In the genomic region with DNA sequence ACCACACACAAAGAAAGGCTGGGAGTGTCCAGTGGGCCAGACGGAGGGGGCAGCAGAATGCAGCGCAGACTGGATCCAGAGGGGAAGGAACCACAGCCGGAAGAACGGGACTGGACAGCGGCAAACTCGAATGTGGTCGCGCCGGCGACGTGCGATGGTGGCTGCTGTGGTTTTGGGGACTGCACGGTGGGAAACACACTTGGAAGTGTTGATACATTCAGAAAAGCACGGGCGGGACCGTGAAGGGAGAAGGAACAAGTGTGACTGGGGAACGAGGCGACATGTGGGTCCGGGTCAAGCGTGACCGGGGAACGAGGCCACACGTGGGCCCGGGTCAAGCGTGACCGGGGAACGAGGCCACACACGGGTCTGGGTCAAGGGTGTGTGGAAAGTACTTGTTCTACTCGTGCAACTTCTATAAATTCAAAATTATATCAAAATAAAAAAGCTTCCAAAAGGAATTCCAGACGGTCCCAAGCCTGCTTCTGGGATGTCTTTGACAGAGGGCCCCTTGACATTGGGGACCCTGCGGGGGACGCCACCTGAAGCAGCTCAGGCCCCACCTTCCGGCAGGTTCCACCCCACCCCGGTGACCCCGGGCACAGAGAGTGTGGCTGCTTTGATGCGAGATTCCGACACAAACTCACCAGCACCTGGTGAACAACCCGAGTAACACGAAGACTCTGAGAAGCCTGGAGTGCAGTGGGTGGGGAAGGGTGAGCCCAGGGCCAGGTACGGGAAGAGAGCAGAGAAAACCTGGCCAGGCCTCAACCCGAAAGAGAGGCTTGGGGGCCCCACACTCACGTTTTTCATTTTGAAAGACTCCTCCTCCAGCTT, we compare ENCODE assay signal across 17 cellular contexts. TPM values are rescaled to one million over a fixed set of nuclear protein-coding genes. Genes with fewer than 3 reads are reported as not detected.
DNase-seq lines count a peak whose midpoint lies in the region; ATAC-seq and TF ChIP-seq lines count a peak whose summit lies in the region.
"Had no signal": no experiment of that assay in that cellular context is flagged by ENCODE, and none has a peak within 500 bp of the region (broad histone marks: within the 10 kb centered on the region; RNA-seq: fewer than 3 reads in every experiment).

No MANE protein-coding gene starts in this region.

- no peak for TF ChIP-seq CTCF in activated CD8-positive, alpha-beta T cell treated with anti-CD3 and anti-CD28 coated beads for 36 hours (IDR thresholded peaks at IDR 0.05)
- TF ChIP-seq CTCF in brain microvascular endothelial cell (IDR thresholded peaks at IDR 0.05; ENCODE audit: low read depth, low read length, missing control alignments) = no peak
- TF ChIP-seq CTCF in thyroid gland (IDR thresholded peaks at IDR 0.05) = no peak

- H3K4me3 Mint-ChIP-seq in activated CD8-positive, alpha-beta T cell treated with anti-CD3 and anti-CD28 coated beads for 36 hours = no peak overlapping the region
- H3K4me3 Mint-ChIP-seq in activated CD8-positive, alpha-beta T cell treated with anti-CD3 and anti-CD28 coated beads, Interleukin-2, amount 10 ng/mL, durations not matched to agents 7 days and 5 days = no peak overlapping the region
- H3K4me3 Mint-ChIP-seq in memory B cell = no peak overlapping the region
- H3K4me3 Mint-ChIP-seq: activated T-helper 1 cell treated with anti-CD3 and anti-CD28 coated beads, Interleukin-12 subunit alpha, Interleukin-12 subunit beta, Interleukin-2, Interleukin-4 antibody, amounts not matched to agents 30 ng/mL and 10 ng/mL and 1 ng/mL, durations not matched to agents 14 hours and 24 hours and 36 hours; CD8-positive, alpha-beta T cell had no signal

- H3K27ac Mint-ChIP-seq in activated CD8-positive, alpha-beta T cell treated with anti-CD3 and anti-CD28 coated beads for 36 hours = peak overlapping the region; percentile 5
- H3K27ac Mint-ChIP-seq in activated CD8-positive, alpha-beta T cell treated with anti-CD3 and anti-CD28 coated beads, Interleukin-2, amount 10 ng/mL, durations not matched to agents 7 days and 5 days = no peak overlapping the region
- peak overlapping the region; percentile 72 for H3K27ac Mint-ChIP-seq in memory B cell
- H3K27ac Mint-ChIP-seq: activated T-helper 1 cell treated with anti-CD3 and anti-CD28 coated beads, Interleukin-12 subunit alpha, Interleukin-12 subunit beta, Interleukin-2, Interleukin-4 antibody, amounts not matched to agents 30 ng/mL and 10 ng/mL and 1 ng/mL, durations not matched to agents 14 hours and 24 hours and 36 hours had no signal

- H3K9me3 ChIP-seq in thyroid gland = no peaks in the 10 kb centered on the region
- H3K9me3 ChIP-seq: HAP-1 had no signal

- peaks cover 43% of the 10 kb centered on the region for H3K36me3 ChIP-seq in brain microvascular endothelial cell (replicated peaks)
- H3K36me3 ChIP-seq in thyroid gland = peaks cover 0 to 5% of the 10 kb centered on the region in 2 donors
- H3K36me3 ChIP-seq: HAP-1 had no signal

- POLR2A ChIA-PET in activated CD8-positive, alpha-beta T cell treated with anti-CD3 and anti-CD28 coated beads for 36 hours (lab: Charles Lee) = interaction anchor here (1.6 kb wide), 1 partner anchor 31 kb away, joined by 3 read pairs; no protein-coding TSS in a partner anchor
- POLR2A ChIA-PET in activated CD8-positive, alpha-beta T cell treated with anti-CD3 and anti-CD28 coated beads, Interleukin-2, amount 10 ng/mL, durations not matched to agents 7 days and 5 days (lab: Charles Lee) = no interaction called here

- H3K4me1 Mint-ChIP-seq in activated CD8-positive, alpha-beta T cell treated with anti-CD3 and anti-CD28 coated beads for 36 hours (ENCODE audit: low read depth) = no peaks in the 10 kb centered on the region
- H3K4me1 Mint-ChIP-seq in activated CD8-positive, alpha-beta T cell treated with anti-CD3 and anti-CD28 coated beads, Interleukin-2, amount 10 ng/mL, durations not matched to agents 7 days and 5 days (ENCODE audit: low read depth) = no peaks in the 10 kb centered on the region
- H3K4me1 Mint-ChIP-seq in memory B cell = no peaks in the 10 kb centered on the region

- intact Hi-C loops in activated CD8-positive, alpha-beta T cell treated with anti-CD3 and anti-CD28 coated beads for 36 hours (cut with micrococcal nuclease) = no loop called here
- intact Hi-C loops in thyroid gland (cut with DNase I) = no loop called here

- CTCF ChIA-PET in activated CD8-positive, alpha-beta T cell treated with anti-CD3 and anti-CD28 coated beads for 36 hours (lab: Charles Lee) = no interaction called here
- CTCF ChIA-PET in activated CD8-positive, alpha-beta T cell treated with anti-CD3 and anti-CD28 coated beads, Interleukin-2, amount 10 ng/mL, durations not matched to agents 7 days and 5 days (lab: Charles Lee) = no interaction called here

- no peak for TF ChIP-seq POLR2A in thyroid gland (IDR thresholded peaks at IDR 0.05)

- DNase-seq in activated CD8-positive, alpha-beta T cell treated with anti-CD3 and anti-CD28 coated beads for 36 hours = no peak
- DNase-seq in activated CD8-positive, alpha-beta T cell treated with anti-CD3 and anti-CD28 coated beads, Interleukin-2, amount 10 ng/mL, durations not matched to agents 7 days and 5 days = no peak
- DNase-seq in brain microvascular endothelial cell (no peak), memory B cell (ENCODE audit: low spot score in 2 of 2) (no peak), thyroid gland (peak; percentile 44 to 61), glomerular visceral epithelial cell (ENCODE audit: extremely low spot score) (no peak)
- DNase-seq: activated CD4-positive, alpha-beta T cell treated with anti-CD3 and anti-CD28 coated beads for 48 hours; NCI-H1105; NK-92 treated with Interleukin-12 subunit alpha and Interleukin-12 subunit beta, amount 100 ng/mL, for 24 hours; SHP77; stimulated activated naive CD4-positive, alpha-beta T cell; T-helper 9 cell had no signal

- no peak for ATAC-seq in activated CD8-positive, alpha-beta T cell treated with anti-CD3 and anti-CD28 coated beads for 36 hours
- no peak for ATAC-seq in activated CD8-positive, alpha-beta T cell treated with anti-CD3 and anti-CD28 coated beads, Interleukin-2, amount 10 ng/mL, durations not matched to agents 7 days and 5 days
- ATAC-seq in memory B cell (ENCODE audit: low read depth) (no peak), HG02678 (IDR thresholded peaks at IDR 0.05; ENCODE audit: unreplicated experiment) (no peak), GM21786 (IDR thresholded peaks at IDR 0.05; ENCODE audit: unreplicated experiment) (no peak)
- ATAC-seq: CD8-positive, alpha-beta T cell had no signal

- no peaks in the 10 kb centered on the region for H3K27me3 Mint-ChIP-seq in activated CD8-positive, alpha-beta T cell treated with anti-CD3 and anti-CD28 coated beads for 36 hours
- H3K27me3 Mint-ChIP-seq in activated CD8-positive, alpha-beta T cell treated with anti-CD3 and anti-CD28 coated beads, Interleukin-2, amount 10 ng/mL, durations not matched to agents 7 days and 5 days (ENCODE audit: low read depth) = no peaks in the 10 kb centered on the region
- H3K27me3 Mint-ChIP-seq in memory B cell = no peaks in the 10 kb centered on the region

- in situ Hi-C loops in brain microvascular endothelial cell (cut with HindIII; ENCODE audit: low pct_ligation_motif_present, low sequenced_read_pairs) = no loop called here

- peaks cover 20 to 38% of the 10 kb centered on the region in 2 donors for H3K4me1 ChIP-seq in thyroid gland
- H3K4me1 ChIP-seq: HAP-1 had no signal

- H3K27me3 ChIP-seq in brain microvascular endothelial cell (replicated peaks) = no peaks in the 10 kb centered on the region
- H3K27me3 ChIP-seq in thyroid gland = no peaks in the 10 kb centered on the region

- WGBS in thyroid gland, 2 donors = 65 to 72% methylated on average over 36 to 42 of the region's 42 CpGs

- no peaks in the 10 kb centered on the region for H3K9me3 Mint-ChIP-seq in activated CD8-positive, alpha-beta T cell treated with anti-CD3 and anti-CD28 coated beads for 36 hours
- H3K9me3 Mint-ChIP-seq in activated CD8-positive, alpha-beta T cell treated with anti-CD3 and anti-CD28 coated beads, Interleukin-2, amount 10 ng/mL, durations not matched to agents 7 days and 5 days (ENCODE audit: insufficient read depth) = no peaks in the 10 kb centered on the region
- H3K9me3 Mint-ChIP-seq in memory B cell = no peaks in the 10 kb centered on the region
- H3K9me3 Mint-ChIP-seq: activated T-helper 1 cell treated with anti-CD3 and anti-CD28 coated beads, Interleukin-12 subunit alpha, Interleukin-12 subunit beta, Interleukin-2, Interleukin-4 antibody, amounts not matched to agents 30 ng/mL and 10 ng/mL and 1 ng/mL, durations not matched to agents 14 hours and 24 hours and 36 hours; CD8-positive, alpha-beta T cell had no signal

- no peak overlapping the region for H3K4me3 ChIP-seq in brain microvascular endothelial cell (ENCODE audit: low read depth, low read length)
- no peak overlapping the region for H3K4me3 ChIP-seq in thyroid gland (replicated peaks in 1 of 3)
- H3K4me3 ChIP-seq: HAP-1 had no signal

- H3K27ac ChIP-seq in brain microvascular endothelial cell = peak overlapping the region; percentile 1
- H3K27ac ChIP-seq in thyroid gland = peak overlapping the region; percentile 27 to 71 (median 45)

- H3K36me3 Mint-ChIP-seq in activated CD8-positive, alpha-beta T cell treated with anti-CD3 and anti-CD28 coated beads for 36 hours (ENCODE audit: low read depth) = peaks cover 7% of the 10 kb centered on the region
- peaks cover 2% of the 10 kb centered on the region for H3K36me3 Mint-ChIP-seq in activated CD8-positive, alpha-beta T cell treated with anti-CD3 and anti-CD28 coated beads, Interleukin-2, amount 10 ng/mL, durations not matched to agents 7 days and 5 days (ENCODE audit: low read depth)
- H3K36me3 Mint-ChIP-seq in memory B cell = peaks cover 18% of the 10 kb centered on the region

RNA-seq across cellular contexts. Expression of a gene that starts 25.1 kb away (rescaled TPM):
- 1 to 10 TPM; 1.6 to 1.9 TPM for total RNA-seq in activated CD8-positive, alpha-beta T cell treated with anti-CD3 and anti-CD28 coated beads for 36 hours
- total RNA-seq in activated CD8-positive, alpha-beta T cell treated with anti-CD3 and anti-CD28 coated beads, Interleukin-2, amount 10 ng/mL, durations not matched to agents 7 days and 5 days = 1 to 10 TPM; 2.2 to 3.1 TPM
- 1 to 10 TPM in 3 of 4 donors, under 1 TPM in 1; 0.67 to 9.4 (median 4.3) TPM for total RNA-seq in thyroid gland

Comparison
In these comparisons a context has a peak if more than half of its experiments do, and no peak if none do; other contexts are left out.
1. DNase-seq: peak in thyroid gland (2 of 2); none in activated CD8-positive, alpha-beta T cell treated with anti-CD3 and anti-CD28 coated beads for 36 hours (single experiment), activated CD8-positive, alpha-beta T cell treated with anti-CD3 and anti-CD28 coated beads, Interleukin-2, amount 10 ng/mL, durations not matched to agents 7 days and 5 days (single experiment), brain microvascular endothelial cell (single experiment), memory B cell (0 of 2) and glomerular visceral epithelial cell (single experiment).